Comparison of ENCODE assay signal across 17 cellular contexts in the genomic region with DNA sequence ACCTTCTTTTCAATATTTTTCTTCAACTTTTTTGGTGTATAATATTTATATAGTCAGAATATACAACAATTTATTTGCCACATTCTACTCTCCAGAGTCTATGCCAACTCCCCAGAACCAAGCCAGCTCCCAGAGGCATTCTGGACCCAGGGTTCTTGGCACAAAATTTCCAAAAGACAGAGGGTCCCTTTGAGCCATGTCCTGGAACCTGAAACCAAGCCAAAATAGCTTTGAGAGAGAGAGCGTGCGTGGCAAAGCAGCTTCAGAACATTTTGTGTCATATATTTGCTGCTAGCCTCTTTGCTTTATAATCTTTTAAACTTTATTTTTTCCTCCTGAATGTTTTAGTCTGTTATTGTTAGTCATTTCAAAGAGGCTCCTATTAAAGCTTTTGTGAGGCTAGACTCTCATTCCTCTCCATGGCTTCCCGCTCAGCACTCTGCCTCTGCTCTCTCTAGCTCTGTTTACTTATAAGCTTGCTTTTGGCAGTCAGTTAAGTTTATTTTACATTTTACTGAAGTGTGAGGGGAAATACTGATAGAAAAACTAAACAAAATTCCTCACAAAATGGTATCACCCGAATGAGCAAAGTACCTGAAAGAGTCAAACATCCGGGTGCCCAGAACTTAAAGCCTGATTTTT.
DNase-seq lines count a peak whose midpoint lies in the region; ATAC-seq and TF ChIP-seq lines count a peak whose summit lies in the region.
"Had no signal": no experiment of that assay in that cellular context is flagged by ENCODE, and none has a peak within 500 bp of the region (broad histone marks: within the 10 kb centered on the region; RNA-seq: fewer than 3 reads in every experiment).

No MANE protein-coding gene starts in this region.

- no peaks in the 10 kb centered on the region for H3K79me2 ChIP-seq in PC-3 (ENCODE audit: low read length)

- H3K4me1 ChIP-seq in PC-3 (ENCODE audit: insufficient read depth, low read length): no peaks in the 10 kb centered on the region
- H3K4me1 ChIP-seq: vagina had no signal

- no peaks in the 10 kb centered on the region for H4K20me1 ChIP-seq in PC-3 (ENCODE audit: low read length)

- H3K9ac ChIP-seq in PC-3 (ENCODE audit: low read length): no peak overlapping the region

- BruUV-seq in PC-3 (replicated peaks; lab: Mats Ljungman, UMichigan): no TSS peak

- peaks cover 3% of the 10 kb centered on the region; the same call in 1 of the 2 replicates for H3K4me1 Mint-ChIP-seq in WTC11
- H3K4me1 Mint-ChIP-seq: CD8-positive, alpha-beta memory T cell; naive thymus-derived CD8-positive, alpha-beta T cell; stimulated activated memory B cell treated with anti-CD40 and anti-IgM and Interleukin-4, amounts not matched to agents 10 μg/mL and 1 μg/mL and 100 μg/mL, for 72 hours had no signal

- peak; percentile 29 for DNase-seq in DMS153 (lab: John Stamatoyannopoulos, UW)
- DNase-seq in PC-3: no peak
- DNase-seq in hippocampal formation (lab: John Stamatoyannopoulos, UW): peak; percentile 29 to 49
- peak in 7 of 10 donors; percentile 8 to 72 (median 25) for DNase-seq in posterior cingulate gyrus
- DNase-seq in NCI-H146 (lab: John Stamatoyannopoulos, UW): no peak
- DNase-seq in WTC11 (ENCODE audit: low spot score): no peak
- no peak for DNase-seq in retina
- DNase-seq: activated effector memory CD4-positive, alpha-beta T cell treated with anti-CD3 and anti-CD28 coated beads, Interleukin-2, amount 50 U/mL, for 16 hours; CD8-positive, alpha-beta memory T cell; H9; naive thymus-derived CD8-positive, alpha-beta T cell; NCI-H1694 treated with DMSO at 0.1 percent for 48 hours; Right ventricle myocardium superior; T-helper 1 cell had no signal

- no peak overlapping the region for H3K4me3 Mint-ChIP-seq in WTC11
- H3K4me3 Mint-ChIP-seq: CD8-positive, alpha-beta memory T cell; H9; naive thymus-derived CD8-positive, alpha-beta T cell; stimulated activated memory B cell treated with anti-CD40 and anti-IgM and Interleukin-4, amounts not matched to agents 10 μg/mL and 1 μg/mL and 100 μg/mL, for 72 hours had no signal

- peaks cover 2% of the 10 kb centered on the region; the same call in 1 of the 2 replicates for H3K9me3 Mint-ChIP-seq in WTC11

- CTCF ChIA-PET in PC-3 (lab: Charles Lee) (no interaction called here), WTC11 (lab: Charles Lee) (interaction anchor here (0.5 to 3.1 kb wide), 4 partner anchors 15 to 220 kb away, joined by 3 to 8 read pairs (median 3); no protein-coding TSS in a partner anchor)

- H3K9me3 ChIP-seq in PC-3 (ENCODE audit: low read length): no peaks in the 10 kb centered on the region
- H3K9me3 ChIP-seq: vagina had no signal

- TF ChIP-seq CTCF in PC-3 (conservative IDR thresholded peaks at IDR 0.05; ENCODE audit: low read depth, low read length): no peak
- no peak for TF ChIP-seq CTCF in WTC11 (IDR thresholded peaks at IDR 0.05)

- H3K36me3 Mint-ChIP-seq in WTC11: no peaks in the 10 kb centered on the region; the same call in 1 of the 2 replicates
- H3K36me3 Mint-ChIP-seq: CD8-positive, alpha-beta memory T cell; naive thymus-derived CD8-positive, alpha-beta T cell; stimulated activated memory B cell treated with anti-CD40 and anti-IgM and Interleukin-4, amounts not matched to agents 10 μg/mL and 1 μg/mL and 100 μg/mL, for 72 hours had no signal

- H3F3A ChIP-seq in PC-3 (ENCODE audit: low read length, unreplicated experiment): no peaks in the 10 kb centered on the region

- no peak overlapping the region for H3K27ac ChIP-seq in PC-3 (ENCODE audit: low read length)
- H3K27ac ChIP-seq: vagina had no signal

- H2AFZ ChIP-seq in PC-3 (ENCODE audit: low read length): no peak overlapping the region

- no peak overlapping the region for H3K4me3 ChIP-seq in PC-3 (ENCODE audit: low read length)
- H3K4me3 ChIP-seq: vagina had no signal

- H3K36me3 ChIP-seq in PC-3 (ENCODE audit: low read depth, low read length): no peaks in the 10 kb centered on the region
- H3K36me3 ChIP-seq: vagina had no signal

- no peaks in the 10 kb centered on the region; the same call in 1 of the 2 replicates for H3K9me2 ChIP-seq in PC-3 (replicated peaks; ENCODE audit: low read length)

- H3K27me3 ChIP-seq in PC-3 (ENCODE audit: low read length): no peaks in the 10 kb centered on the region
- H3K27me3 ChIP-seq: vagina had no signal

- no peak overlapping the region for H3K27ac Mint-ChIP-seq in WTC11
- H3K27ac Mint-ChIP-seq: CD8-positive, alpha-beta memory T cell; H9; naive thymus-derived CD8-positive, alpha-beta T cell; stimulated activated memory B cell treated with anti-CD40 and anti-IgM and Interleukin-4, amounts not matched to agents 10 μg/mL and 1 μg/mL and 100 μg/mL, for 72 hours had no signal

- no peaks in the 10 kb centered on the region for H3K27me3 Mint-ChIP-seq in WTC11 (ENCODE audit: low read depth)
- H3K27me3 Mint-ChIP-seq: CD8-positive, alpha-beta memory T cell; stimulated activated memory B cell treated with anti-CD40 and anti-IgM and Interleukin-4, amounts not matched to agents 10 μg/mL and 1 μg/mL and 100 μg/mL, for 72 hours had no signal

- peak; percentile 45 for ATAC-seq in PC-3
- no peak for ATAC-seq in HG03520 (IDR thresholded peaks at IDR 0.05; ENCODE audit: unreplicated experiment)
- ATAC-seq in WTC11: no peak
- ATAC-seq: naive thymus-derived CD8-positive, alpha-beta T cell; stimulated activated memory B cell treated with anti-CD40 and anti-IgM and Interleukin-4, amounts not matched to agents 10 μg/mL and 1 μg/mL and 100 μg/mL, for 72 hours had no signal

- intact Hi-C loops in PC-3 (cut with micrococcal nuclease): no loop called here
- intact Hi-C loops in posterior cingulate gyrus (cut with DNase I): no loop called here

- no peak overlapping the region for H3K4me2 ChIP-seq in PC-3 (ENCODE audit: low read length)

- POLR2A ChIA-PET in PC-3 (lab: Charles Lee; ENCODE audit: unreplicated experiment): interaction anchor here (0.7 kb wide), 1 partner anchor 58 kb away, joined by 3 read pairs; no protein-coding TSS in a partner anchor
- POLR2A ChIA-PET in WTC11 (lab: Charles Lee): no interaction called here

TF ChIP-seq in WTC11, 78 proteins besides CTCF, POLR2A, EP300 and RAD21:
- TF ChIP-seq ESRRA (CRISPR knock-in tag; IDR thresholded peaks at IDR 0.05; ENCODE audit: borderline replicate concordance): no peak
- TF ChIP-seq CREB1 (CRISPR knock-in tag; IDR thresholded peaks at IDR 0.05): no peak

Comparison
In these comparisons a context has a peak if more than half of its experiments do, and no peak if none do; other contexts are left out.
1. DNase-seq: peak in DMS153 (single experiment), hippocampal formation (2 of 2) and posterior cingulate gyrus (7 of 10); none in PC-3 (single experiment), NCI-H146 (single experiment), WTC11 (single experiment) and retina (single experiment).